ENCODE assay signal across 8 cellular contexts in genomic region chrX:73943900-73944581, GRCh38.
DNase-seq lines count a peak whose midpoint lies in the region; ATAC-seq and TF ChIP-seq lines count a peak whose summit lies in the region.

No MANE protein-coding gene starts in this region.

- H3K4me3 ChIP-seq in lower leg skin (ENCODE audit: low read depth, poor library complexity, severe bottlenecking) = peak overlapping the region; percentile 45

- H3K27me3 Mint-ChIP-seq in CD14-positive monocyte (ENCODE audit: low read depth in 3 of 3) = peaks cover 0 to 4% (median 2%) of the 10 kb centered on the region in 3 donors

- H3K9me3 Mint-ChIP-seq in CD14-positive monocyte = no peaks in the 10 kb centered on the region

- H3K4me3 Mint-ChIP-seq in CD14-positive monocyte = peak overlapping the region; percentile 82 to 97

- TF ChIP-seq CTCF in CD14-positive monocyte (IDR thresholded peaks at IDR 0.05) = no peak
- no peak for TF ChIP-seq CTCF in lower leg skin (IDR thresholded peaks at IDR 0.05)

- DNase-seq in CD14-positive monocyte (ENCODE audit: low spot score) = peak; percentile 81
- peak; percentile 93 for DNase-seq in NCI-H69 (lab: John Stamatoyannopoulos, UW)
- DNase-seq in activated CD4-positive, alpha-beta T cell treated with anti-CD3 and anti-CD28 coated beads, Interleukin-2, amount 50 U/mL, for 48 hours = peak; percentile 79 to 85
- DNase-seq in ecto neural progenitor cell (ENCODE audit: low spot score) = peak; percentile 94
- peak; percentile 65 to 98 for DNase-seq in lower leg skin (ENCODE audit: low spot score in 2 of 2)
- DNase-seq in stimulated activated CD4-positive, alpha-beta T cell treated with anti-CD3 and anti-CD28 coated beads, Interleukin-4, amount 100 ng/mL, for 48 hours (ENCODE audit: low read depth in 2 of 2) = peak; percentile 70 to 75

- 0% methylated on average over 23 to 35 of the region's 35 CpGs for WGBS in lower leg skin, 2 donors

- peak; percentile 99 for ATAC-seq in GM19372 (IDR thresholded peaks at IDR 0.05; ENCODE audit: low read depth, unreplicated experiment)
- ATAC-seq in HG03521 (IDR thresholded peaks at IDR 0.05; ENCODE audit: unreplicated experiment) = peak; percentile 99

- peak overlapping the region; percentile 92 to 97 (median 95) for H3K27ac Mint-ChIP-seq in CD14-positive monocyte

- intact Hi-C loops in CD14-positive monocyte (cut with micrococcal nuclease) (loop anchor here in 1 of 2 donors (10.0 kb wide), 1 partner anchor 671 kb away; the partner anchor contains the start of gene RLIM), lower leg skin (cut with DNase I; ENCODE audit: low total_unique reads) (no loop called here)

- peaks cover 3 to 22% of the 10 kb centered on the region in 2 donors for H3K36me3 Mint-ChIP-seq in CD14-positive monocyte

- peaks cover 14% of the 10 kb centered on the region for H3K4me1 Mint-ChIP-seq in CD14-positive monocyte

- no peak for TF ChIP-seq POLR2A in lower leg skin (IDR thresholded peaks at IDR 0.05)

Comparison
In these comparisons a context has a peak if more than half of its experiments do, and no peak if none do; other contexts are left out.
1. Peak in every context shown above with its lines: DNase-seq, ATAC-seq and H3K4me3 ChIP-seq.